8 cellular contexts compared by ENCODE assay signal in the genomic region with DNA sequence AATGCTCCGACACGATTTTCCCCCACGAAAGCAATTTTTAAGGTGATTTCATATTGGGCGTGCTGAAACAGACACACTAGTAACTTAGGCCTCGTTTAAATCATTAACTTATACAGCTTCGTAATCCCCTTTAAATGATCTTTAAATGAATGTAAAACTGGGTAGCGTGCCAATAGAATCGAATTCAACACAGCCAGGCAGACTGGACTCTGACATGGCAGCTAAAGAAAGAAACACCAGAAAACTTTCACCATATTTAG. TPM values are rescaled to one million over a fixed set of nuclear protein-coding genes. Genes with fewer than 3 reads are reported as not detected.
DNase-seq lines count a peak whose midpoint lies in the region; ATAC-seq and TF ChIP-seq lines count a peak whose summit lies in the region.

No MANE protein-coding gene starts in this region.

- no peaks in the 10 kb centered on the region for H3K27me3 Mint-ChIP-seq in central memory CD8-positive, alpha-beta T cell

- H3K27me3 ChIP-seq in right atrium auricular region (no peaks in the 10 kb centered on the region), muscle layer of colon (ENCODE audit: control insufficient read depth in 1 of 2, insufficient read depth in 2 of 2, low read length in 2 of 2) (no peaks in the 10 kb centered on the region)

- intact Hi-C loops in left ventricle myocardium superior (cut with micrococcal nuclease) = no loop called here

- H3K4me3 Mint-ChIP-seq in central memory CD8-positive, alpha-beta T cell = peak overlapping the region; percentile 98

- TF ChIP-seq CTCF in right atrium auricular region (IDR thresholded peaks at IDR 0.05) = no peak

- H3K36me3 Mint-ChIP-seq in central memory CD8-positive, alpha-beta T cell (ENCODE audit: insufficient read depth) = peaks cover 43% of the 10 kb centered on the region

- H3K27ac ChIP-seq in right atrium auricular region (peak overlapping the region; percentile 98), muscle layer of colon (ENCODE audit: low read depth, low read length) (peak overlapping the region; percentile 95)

- no peak for ATAC-seq in left ventricle myocardium superior
- ATAC-seq in central memory CD8-positive, alpha-beta T cell (replicated peaks; ENCODE audit: extremely low read depth, poor library complexity, severe bottlenecking) = no peak
- no peak for ATAC-seq in HG03469 (IDR thresholded peaks at IDR 0.05; ENCODE audit: unreplicated experiment)
- no peak for ATAC-seq in GM18517 (IDR thresholded peaks at IDR 0.05; ENCODE audit: unreplicated experiment)

- H3K4me1 ChIP-seq in right atrium auricular region (peaks cover 0 to 50% of the 10 kb centered on the region in 2 donors), muscle layer of colon (ENCODE audit: insufficient read depth, low read length) (peaks cover 18% of the 10 kb centered on the region)

- no peaks in the 10 kb centered on the region for H3K36me3 ChIP-seq in right atrium auricular region
- H3K36me3 ChIP-seq in muscle layer of colon (ENCODE audit: insufficient read depth, low read length) = no peaks in the 10 kb centered on the region

- DNase-seq in right atrium auricular region (ENCODE audit: low spot score) (no peak), left ventricle myocardium superior (no peak), GF-D8 (lab: John Stamatoyannopoulos, UW) (no peak), epidermal melanocyte (ENCODE audit: insufficient read length, low spot score) (no peak)
- DNase-seq in central memory CD8-positive, alpha-beta T cell (ENCODE audit: low spot score in 2 of 2) = no peak

- peak overlapping the region; percentile 69 for H3K9ac ChIP-seq in muscle layer of colon (ENCODE audit: low read length)

- H3K9me3 ChIP-seq in right atrium auricular region (peaks cover 1 to 6% of the 10 kb centered on the region in 2 donors), muscle layer of colon (ENCODE audit: low read length) (peaks cover 5% of the 10 kb centered on the region)

- H3K4me3 ChIP-seq in right atrium auricular region (peak overlapping the region; percentile 44 to 65), muscle layer of colon (ENCODE audit: low read depth in 1 of 2, low read length in 2 of 2) (peak overlapping the region; percentile 51 to 58)

- peaks cover 3% of the 10 kb centered on the region for H3K9me3 Mint-ChIP-seq in central memory CD8-positive, alpha-beta T cell

- peak overlapping the region; percentile 95 for H3K27ac Mint-ChIP-seq in central memory CD8-positive, alpha-beta T cell (ENCODE audit: low read depth)

- H3K4me1 Mint-ChIP-seq in central memory CD8-positive, alpha-beta T cell = peaks cover 42% of the 10 kb centered on the region

RNA-seq across cellular contexts. Expression of a gene that starts 2.4 kb away (rescaled TPM):
- 100 to 1,000 TPM; 213 to 421 TPM for total RNA-seq in right atrium auricular region
- total RNA-seq in left ventricle myocardium superior = 30.0 TPM
